9 cellular contexts compared by ENCODE assay signal in the genomic region with DNA sequence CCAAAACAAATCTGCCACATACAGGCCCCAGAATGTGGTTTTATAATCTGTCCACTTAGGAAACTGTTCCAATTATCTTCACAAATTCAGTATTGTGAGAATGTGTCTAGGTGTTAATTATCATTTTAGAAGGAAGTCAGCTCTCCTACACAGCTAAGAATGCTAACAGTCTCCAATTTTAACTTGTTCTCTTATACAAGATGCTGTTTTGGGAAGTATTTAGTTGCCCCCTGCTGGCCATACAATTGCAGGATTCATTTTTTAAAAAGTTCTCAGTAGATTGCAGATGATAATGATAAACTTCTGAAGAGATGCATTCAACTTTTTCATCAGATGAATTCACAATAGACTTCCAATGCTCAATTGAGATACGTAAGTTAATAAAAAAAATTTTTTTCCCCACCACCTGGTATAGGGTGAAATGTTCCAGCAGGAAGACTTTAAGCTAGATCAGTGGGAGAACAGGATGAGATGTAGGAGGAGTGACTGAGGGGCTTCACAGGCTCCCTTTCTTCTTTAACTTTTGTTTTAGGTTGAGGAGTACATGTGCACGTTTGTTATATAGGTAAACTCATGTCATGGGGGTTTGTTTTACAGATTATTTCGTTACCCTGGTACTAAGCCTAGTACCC. TPM values are rescaled to one million over a fixed set of nuclear protein-coding genes. Genes with fewer than 3 reads are reported as not detected.
A peak's percentile ranks its signal among the peaks of the same experiment; 100 is the strongest.
DNase-seq lines count a peak whose midpoint lies in the region; ATAC-seq and TF ChIP-seq lines count a peak whose summit lies in the region.
"Had no signal": no experiment of that assay in that cellular context is flagged by ENCODE, and none has a peak within 500 bp of the region (broad histone marks: within the 10 kb centered on the region; RNA-seq: fewer than 3 reads in every experiment).

No MANE protein-coding gene starts in this region.

- WGBS in prostate gland = 80% methylated on average over 3 of the region's 3 CpGs

- H3K9me3 ChIP-seq in prostate gland = no peaks in the 10 kb centered on the region
- H3K9me3 ChIP-seq: BLaER1 had no signal

- intact Hi-C loops in prostate gland (cut with DNase I) = loop anchor here (10.0 kb wide), 1 partner anchor 502 kb away; the partner anchor contains the start of gene NAP1L1

- H3K36me3 ChIP-seq in prostate gland = no peaks in the 10 kb centered on the region
- H3K36me3 ChIP-seq: BLaER1 had no signal

- TF ChIP-seq CTCF in prostate gland (IDR thresholded peaks at IDR 0.05) = peak in 3 of 4 experiments; percentile 54 to 62 (median 58)

- H3K4me3 ChIP-seq in prostate gland = no peak overlapping the region
- H3K4me3 ChIP-seq: BLaER1 had no signal

- no peaks in the 10 kb centered on the region for H3K27me3 ChIP-seq in prostate gland (replicated peaks; ENCODE audit: insufficient read depth)
- H3K27me3 ChIP-seq: BLaER1 had no signal

- DNase-seq in DMS153 treated with DMSO at 0.1 percent for 48 hours (lab: John Stamatoyannopoulos, UW; ENCODE audit: unreplicated experiment) = peak; percentile 12
- DNase-seq in DMS153 (lab: John Stamatoyannopoulos, UW) = no peak
- DNase-seq in NCI-H1694 (lab: John Stamatoyannopoulos, UW) = peak; percentile 9
- DNase-seq in activated CD4-positive, alpha-beta T cell treated with anti-CD3 and anti-CD28 coated beads for 4 hours = peak; percentile 29 to 51
- peak; percentile 20 for DNase-seq in fibroblast of the conjunctiva (ENCODE audit: low read depth)
- peak; percentile 10 for DNase-seq in prostate gland (ENCODE audit: low spot score)

- TF ChIP-seq POLR2A in prostate gland (IDR thresholded peaks at IDR 0.05) = no peak

- no peaks in the 10 kb centered on the region for H3K4me1 ChIP-seq in prostate gland (replicated peaks)
- H3K4me1 ChIP-seq: BLaER1 had no signal

- ATAC-seq in GM21367 (IDR thresholded peaks at IDR 0.05; ENCODE audit: unreplicated experiment) (peak; percentile 61), HG03280 (IDR thresholded peaks at IDR 0.05; ENCODE audit: unreplicated experiment) (no peak)

- H3K27ac ChIP-seq in prostate gland = no peak overlapping the region
- H3K27ac ChIP-seq: BLaER1 had no signal

RNA-seq across cellular contexts. Expression of gene OSBPL8, which starts 27.3 kb away (rescaled TPM):
- total RNA-seq in prostate gland = 10 to 100 TPM; 50.6 to 54.2 TPM
